ENCODE assay signal across 18 cellular contexts in genomic region chr9:86096382-86096781, GRCh38. TPM values are rescaled to one million over a fixed set of nuclear protein-coding genes. Genes with fewer than 3 reads are reported as not detected.
DNase-seq lines count a peak whose midpoint lies in the region; ATAC-seq, FAIRE-seq and TF ChIP-seq lines count a peak whose summit lies in the region.
"Had no signal": no experiment of that assay in that cellular context is flagged by ENCODE, and none has a peak within 500 bp of the region (broad histone marks: within the 10 kb centered on the region; RNA-seq: fewer than 3 reads in every experiment).

No MANE protein-coding gene starts in this region.

- no peaks in the 10 kb centered on the region for H4K20me1 ChIP-seq in neural cell (ENCODE audit: insufficient read depth)

- CTCF ChIA-PET in Panc1 (lab: Charles Lee) = no interaction called here

- H3K27ac ChIP-seq in Panc1 (ENCODE audit: low read length) (0 out of 2 replicates have a peak overlapping the region, but pooled peaks have one; percentile 23), neural cell (ENCODE audit: low read length) (no peak overlapping the region), WERI-Rb-1 (no peak overlapping the region)
- H3K27ac ChIP-seq: ovary had no signal

- H3K36me3 ChIP-seq in Panc1 (ENCODE audit: control insufficient read depth, insufficient read depth, low read length) (peaks cover 2% of the 10 kb centered on the region; the same call in 1 of the 2 replicates), neural cell (ENCODE audit: insufficient read depth, low read length) (no peaks in the 10 kb centered on the region), WERI-Rb-1 (no peaks in the 10 kb centered on the region; the same call in 1 of the 2 replicates)
- H3K36me3 ChIP-seq: ovary had no signal

- no peak for TF ChIP-seq CTCF in Panc1 (IDR thresholded peaks at IDR 0.05)
- TF ChIP-seq CTCF in epithelial cell of esophagus (IDR thresholded peaks at IDR 0.05; ENCODE audit: insufficient read depth, low read depth, low read length, missing control alignments) = no peak
- no peak for TF ChIP-seq CTCF in neural cell (IDR thresholded peaks at IDR 0.05; ENCODE audit: poor library complexity, severe bottlenecking)
- TF ChIP-seq CTCF in WERI-Rb-1 (IDR thresholded peaks at IDR 0.05; ENCODE audit: low read depth, low read length) = no peak

- H3K9me2 ChIP-seq in neural cell (ENCODE audit: insufficient read depth, low read length) = no peaks in the 10 kb centered on the region

- H3K9me3 ChIP-seq in Panc1 (ENCODE audit: control insufficient read depth, insufficient read depth, low read depth, low read length) (no peaks in the 10 kb centered on the region), neural cell (ENCODE audit: low read length) (no peaks in the 10 kb centered on the region), WERI-Rb-1 (ENCODE audit: severe bottlenecking) (no peaks in the 10 kb centered on the region)
- H3K9me3 ChIP-seq: ovary had no signal

- H2AFZ ChIP-seq in neural cell (ENCODE audit: low read depth, low read length) = no peak overlapping the region

- no TSS peak for BruUV-seq in Panc1 (replicated peaks; lab: Mats Ljungman, UMichigan)

- in situ Hi-C loops in Panc1 (cut with HindIII; ENCODE audit: low pct_unique_long_range_greater_than_20kb, low sequenced_read_pairs) = no loop called here

- POLR2A ChIA-PET in Panc1 (lab: Charles Lee) = no interaction called here

- no peaks in the 10 kb centered on the region for H3F3A ChIP-seq in neural cell (ENCODE audit: insufficient read depth, low read length, poor library complexity, severe bottlenecking)

- no peak overlapping the region for H3K9ac ChIP-seq in neural cell (ENCODE audit: low read length)

- H3K79me2 ChIP-seq in neural cell (replicated peaks; ENCODE audit: insufficient read depth, low read length) = peaks cover 75% of the 10 kb centered on the region

- H3K4me2 ChIP-seq in neural cell (ENCODE audit: low read length) = no peak overlapping the region

- H3K27me3 ChIP-seq in Panc1 (ENCODE audit: control insufficient read depth, insufficient read depth, low read length) (no peaks in the 10 kb centered on the region), neural cell (ENCODE audit: insufficient read depth, low read depth, low read length) (no peaks in the 10 kb centered on the region), WERI-Rb-1 (ENCODE audit: insufficient read depth, low read depth, severe bottlenecking) (no peaks in the 10 kb centered on the region)
- H3K27me3 ChIP-seq: ovary had no signal

- H3K4me1 ChIP-seq in Panc1 (ENCODE audit: control insufficient read depth, insufficient read depth, low read length) = peaks cover 28% of the 10 kb centered on the region

- no peak for TF ChIP-seq POLR2A in GM12891 (IDR thresholded peaks at IDR 0.05; ENCODE audit: low read depth, low read length)

- intact Hi-C loops in Panc1 (cut with micrococcal nuclease; ENCODE audit: unreplicated experiment) = loop anchor here (10.0 kb wide), 1 partner anchor 88 kb away; no protein-coding TSS in a partner anchor

- FAIRE-seq in GM12891 (lab: Jason Lieb, UNC) = no peak
- FAIRE-seq: islet of Langerhans, TTC549 had no signal

- no peak for ATAC-seq in Panc1
- ATAC-seq: activated CD8-positive, alpha-beta T cell treated with anti-CD3 and anti-CD28 coated beads, Interleukin-2, amount 10 ng/mL, durations not matched to agents 7 days and 5 days had no signal

- TF ChIP-seq RAD21 in neural cell (conservative IDR thresholded peaks at IDR 0.05) = no peak

- TF ChIP-seq EP300 in neural cell (conservative IDR thresholded peaks at IDR 0.05; ENCODE audit: poor library complexity, severe bottlenecking) = no peak

- DNase-seq in GM12891 (ENCODE audit: insufficient read length, low spot score) (no peak), Panc1 (ENCODE audit: low read depth, low spot score) (no peak), epithelial cell of esophagus (ENCODE audit: low read depth) (peak; percentile 61), WERI-Rb-1 (no peak), HK-2 (ENCODE audit: unreplicated experiment) (no peak), MV-4-11 (lab: John Stamatoyannopoulos, UW) (no peak)
- no peak for DNase-seq in stimulated activated CD4-positive, alpha-beta T cell treated with anti-CD3 and anti-CD28 coated beads, Interleukin-4, amount 100 ng/mL, for 1 hour
- DNase-seq: activated CD8-positive, alpha-beta T cell treated with anti-CD3 and anti-CD28 coated beads, Interleukin-2, amount 10 ng/mL, durations not matched to agents 7 days and 5 days; effector memory CD4-positive, alpha-beta T cell; Kasumi-1; midbrain; NCI-H2029; NCI-H69; ovary; SHP77 treated with DMSO at 0.1 percent for 48 hours had no signal

- H3K4me3 ChIP-seq in Panc1 (ENCODE audit: low read depth in 2 of 2, low read length in 2 of 2) (0 out of 4 replicates have a peak overlapping the region, but pooled peaks of 1 of the 2 experiments have one; percentile 4), epithelial cell of esophagus (ENCODE audit: low read length) (no peak overlapping the region), neural cell (ENCODE audit: low read length) (peak overlapping the region; percentile 18), WERI-Rb-1 (ENCODE audit: low read depth, low read length) (no peak overlapping the region)
- H3K4me3 ChIP-seq: ovary had no signal

TF ChIP-seq in GM12891, 5 proteins besides CTCF, POLR2A, EP300 and RAD21:
- TF ChIP-seq SPI1 (IDR thresholded peaks at IDR 0.05; ENCODE audit: low read depth, low read length) (no peak), POU2F2 (IDR thresholded peaks at IDR 0.05; ENCODE audit: low read depth, low read length) (peak; percentile 82)

TF ChIP-seq in neural cell, 6 proteins besides CTCF, POLR2A, EP300 and RAD21:
- no peak for TF ChIP-seq SMC3 (conservative IDR thresholded peaks at IDR 0.05; ENCODE audit: poor library complexity)
- no peak for TF ChIP-seq TAF1 (IDR thresholded peaks at IDR 0.05; ENCODE audit: low read depth)
- TF ChIP-seq POLR2AphosphoS5 (IDR thresholded peaks at IDR 0.05) = no peak
- no peak for TF ChIP-seq MXI1 (conservative IDR thresholded peaks at IDR 0.05; ENCODE audit: poor library complexity, severe bottlenecking)
- TF ChIP-seq REST (IDR thresholded peaks at IDR 0.05; ENCODE audit: borderline replicate concordance) = no peak
- TF ChIP-seq EZH2 (IDR thresholded peaks at IDR 0.05; ENCODE audit: borderline replicate concordance, insufficient read depth, low read length, poor library complexity, severe bottlenecking) = no peak

RNA-seq across cellular contexts. Expression of gene GOLM1, which starts 3.0 kb away (rescaled TPM):
- polyA plus RNA-seq in GM12891 (2012; ENCODE audit: low read depth, missing spikeins) = 14.5 TPM
- total RNA-seq in Panc1 (2021; ENCODE audit: unreplicated experiment) = 73.4 TPM
- polyA plus RNA-seq in Panc1 (2012; ENCODE audit: insufficient read length) = 74.8 TPM
- polyA plus RNA-seq in neural cell = 76.8 and 77.4 TPM in 2 replicates
- polyA minus RNA-seq in neural cell = 74.7 and 77.9 TPM in 2 replicates
